In genomic region chr2:46939596-46940359, GRCh38 we compare ENCODE assay signal across 8 cellular contexts. TPM values are rescaled to one million over a fixed set of nuclear protein-coding genes. Genes with fewer than 3 reads are reported as not detected.
DNase-seq lines count a peak whose midpoint lies in the region; ATAC-seq and TF ChIP-seq lines count a peak whose summit lies in the region.

No MANE protein-coding gene starts in this region.

- H3K9me3 Mint-ChIP-seq in T-helper 1 cell treated with Interleukin-12 subunit alpha and Interleukin-12 subunit beta and Interleukin-4 antibody, amounts not matched to agents 30 μg/mL and 1 μg/mL, for 36 hours: no peaks in the 10 kb centered on the region
- no peaks in the 10 kb centered on the region for H3K9me3 Mint-ChIP-seq in activated CD4-positive, alpha-beta memory T cell treated with anti-CD3 and anti-CD28 coated beads for 36 hours
- H3K9me3 Mint-ChIP-seq in immature natural killer cell (no peaks in the 10 kb centered on the region), endothelial cell (ENCODE audit: unreplicated experiment) (no peaks in the 10 kb centered on the region)

- H3K27me3 ChIP-seq in stomach: no peaks in the 10 kb centered on the region

- intact Hi-C loops in activated CD4-positive, alpha-beta memory T cell treated with anti-CD3 and anti-CD28 coated beads for 36 hours (cut with micrococcal nuclease): no loop called here
- intact Hi-C loops in stomach (cut with DNase I; ENCODE audit: low total_unique reads): no loop called here

- no peaks in the 10 kb centered on the region for H3K9me3 ChIP-seq in stomach

- POLR2A ChIA-PET in activated CD4-positive, alpha-beta memory T cell treated with anti-CD3 and anti-CD28 coated beads for 36 hours (lab: Charles Lee): no interaction called here

- H3K4me3 Mint-ChIP-seq in T-helper 1 cell treated with Interleukin-12 subunit alpha and Interleukin-12 subunit beta and Interleukin-4 antibody, amounts not matched to agents 30 μg/mL and 1 μg/mL, for 36 hours: peak overlapping the region; percentile 89
- peak overlapping the region; percentile 74 for H3K4me3 Mint-ChIP-seq in activated CD4-positive, alpha-beta memory T cell treated with anti-CD3 and anti-CD28 coated beads for 36 hours
- H3K4me3 Mint-ChIP-seq in immature natural killer cell (peak overlapping the region; percentile 88 to 94 (median 91)), endothelial cell (ENCODE audit: unreplicated experiment) (no peak overlapping the region)

- H3K27me3 Mint-ChIP-seq in T-helper 1 cell treated with Interleukin-12 subunit alpha and Interleukin-12 subunit beta and Interleukin-4 antibody, amounts not matched to agents 30 μg/mL and 1 μg/mL, for 36 hours (ENCODE audit: low read depth): no peaks in the 10 kb centered on the region
- H3K27me3 Mint-ChIP-seq in activated CD4-positive, alpha-beta memory T cell treated with anti-CD3 and anti-CD28 coated beads for 36 hours: no peaks in the 10 kb centered on the region
- H3K27me3 Mint-ChIP-seq in immature natural killer cell (ENCODE audit: low read depth in 3 of 3): peaks cover 8 to 17% (median 13%) of the 10 kb centered on the region in 3 donors
- H3K27me3 Mint-ChIP-seq in endothelial cell (ENCODE audit: unreplicated experiment): peaks cover 10% of the 10 kb centered on the region

- H3K36me3 Mint-ChIP-seq in T-helper 1 cell treated with Interleukin-12 subunit alpha and Interleukin-12 subunit beta and Interleukin-4 antibody, amounts not matched to agents 30 μg/mL and 1 μg/mL, for 36 hours (ENCODE audit: low read depth): peaks cover 22% of the 10 kb centered on the region
- H3K36me3 Mint-ChIP-seq in activated CD4-positive, alpha-beta memory T cell treated with anti-CD3 and anti-CD28 coated beads for 36 hours: peaks cover 19% of the 10 kb centered on the region
- H3K36me3 Mint-ChIP-seq in immature natural killer cell: no peaks in the 10 kb centered on the region
- H3K36me3 Mint-ChIP-seq in endothelial cell (ENCODE audit: low read depth, unreplicated experiment): peaks cover 9% of the 10 kb centered on the region

- ATAC-seq in HG03571 (IDR thresholded peaks at IDR 0.05; ENCODE audit: unreplicated experiment): no peak

- TF ChIP-seq CTCF in stomach (IDR thresholded peaks at IDR 0.05): no peak
- TF ChIP-seq CTCF in endothelial cell (IDR thresholded peaks at IDR 0.05; ENCODE audit: unreplicated experiment): no peak

- peak overlapping the region; percentile 89 to 96 (median 93) for H3K27ac ChIP-seq in stomach

- H3K27ac Mint-ChIP-seq in T-helper 1 cell treated with Interleukin-12 subunit alpha and Interleukin-12 subunit beta and Interleukin-4 antibody, amounts not matched to agents 30 μg/mL and 1 μg/mL, for 36 hours: no peak overlapping the region
- H3K27ac Mint-ChIP-seq in activated CD4-positive, alpha-beta memory T cell treated with anti-CD3 and anti-CD28 coated beads for 36 hours: no peak overlapping the region
- H3K27ac Mint-ChIP-seq in immature natural killer cell (peak overlapping the region; percentile 85 to 93 (median 88)), endothelial cell (ENCODE audit: unreplicated experiment) (no peak overlapping the region)

- DNase-seq in T-helper 1 cell: no peak
- DNase-seq in activated CD4-positive, alpha-beta memory T cell treated with anti-CD3 and anti-CD28 coated beads for 36 hours: no peak
- DNase-seq in immature natural killer cell: no peak
- peak; percentile 48 for DNase-seq in stomach
- no peak for DNase-seq in HuH-7 (ENCODE audit: low spot score)
- no peak for DNase-seq in endothelial cell (ENCODE audit: low spot score)

- peaks cover 22 to 43% (median 28%) of the 10 kb centered on the region in 4 donors for H3K4me1 ChIP-seq in stomach

- H3K4me1 Mint-ChIP-seq in T-helper 1 cell treated with Interleukin-12 subunit alpha and Interleukin-12 subunit beta and Interleukin-4 antibody, amounts not matched to agents 30 μg/mL and 1 μg/mL, for 36 hours (ENCODE audit: low read depth): peaks cover 31% of the 10 kb centered on the region
- peaks cover 31% of the 10 kb centered on the region for H3K4me1 Mint-ChIP-seq in activated CD4-positive, alpha-beta memory T cell treated with anti-CD3 and anti-CD28 coated beads for 36 hours (ENCODE audit: low read depth)
- peaks cover 36 to 39% of the 10 kb centered on the region in 2 donors for H3K4me1 Mint-ChIP-seq in immature natural killer cell
- H3K4me1 Mint-ChIP-seq in endothelial cell (ENCODE audit: unreplicated experiment): peaks cover 7% of the 10 kb centered on the region

- no peak for TF ChIP-seq POLR2A in stomach (IDR thresholded peaks at IDR 0.05)

- peak overlapping the region; percentile 79 to 86 (median 80) for H3K4me3 ChIP-seq in stomach

- TF ChIP-seq EP300 in stomach (IDR thresholded peaks at IDR 0.05): no peak

- H3K36me3 ChIP-seq in stomach: no peaks in the 10 kb centered on the region

- CTCF ChIA-PET in activated CD4-positive, alpha-beta memory T cell treated with anti-CD3 and anti-CD28 coated beads for 36 hours (lab: Charles Lee): interaction anchor here (1.0 kb wide), 1 partner anchor 45 kb away, joined by 3 read pairs; no protein-coding TSS in a partner anchor

- WGBS in stomach, 5 donors: 46 to 57% (median 50%) methylated on average over 11 to 13 of the region's 13 CpGs

RNA-seq across cellular contexts. Expression of gene TTC7A, which starts 1.2 kb away (rescaled TPM):
- total RNA-seq in activated CD4-positive, alpha-beta memory T cell treated with anti-CD3 and anti-CD28 coated beads for 36 hours: 10 to 100 TPM; 60.7 to 62.7 TPM
- polyA plus RNA-seq in immature natural killer cell (10 to 100 TPM in 1 of 3 donors, 1 to 10 TPM in 2; 7.1 to 11.7 (median 9.6) TPM), stomach (1 to 10 TPM; 4.9 to 9.1 (median 8.5) TPM)
- total RNA-seq in stomach (10 to 100 TPM in 4 of 5 donors, 1 to 10 TPM in 1; 7.2 to 44.6 (median 28.1) TPM), endothelial cell (ENCODE audit: unreplicated experiment) (10.8 TPM)

RNA-seq across cellular contexts. Expression of gene MCFD2, which starts 24.2 kb away (rescaled TPM):
- 10 to 100 TPM; 31.4 to 36.5 TPM for total RNA-seq in activated CD4-positive, alpha-beta memory T cell treated with anti-CD3 and anti-CD28 coated beads for 36 hours
- 10 to 100 TPM; 18.6 to 38.1 (median 27.4) TPM for polyA plus RNA-seq in immature natural killer cell
- total RNA-seq in stomach: 100 to 1,000 TPM in 2 of 5 donors, 10 to 100 TPM in 3; 13.3 to 127 (median 78.0) TPM
- polyA plus RNA-seq in stomach: 10 to 100 TPM; 15.9 to 23.5 (median 17.1) TPM
- 121 TPM for total RNA-seq in endothelial cell (ENCODE audit: unreplicated experiment)

Comparison
In these comparisons a context has a peak if more than half of its experiments do, and no peak if none do; other contexts are left out.
1. H3K27ac Mint-ChIP-seq: peak in immature natural killer cell (6 of 6); none in T-helper 1 cell treated with Interleukin-12 subunit alpha and Interleukin-12 subunit beta and Interleukin-4 antibody, amounts not matched to agents 30 μg/mL and 1 μg/mL, for 36 hours (single experiment), activated CD4-positive, alpha-beta memory T cell treated with anti-CD3 and anti-CD28 coated beads for 36 hours (single experiment) and endothelial cell (single experiment).